21 cellular contexts compared by ENCODE assay signal in the genomic region with DNA sequence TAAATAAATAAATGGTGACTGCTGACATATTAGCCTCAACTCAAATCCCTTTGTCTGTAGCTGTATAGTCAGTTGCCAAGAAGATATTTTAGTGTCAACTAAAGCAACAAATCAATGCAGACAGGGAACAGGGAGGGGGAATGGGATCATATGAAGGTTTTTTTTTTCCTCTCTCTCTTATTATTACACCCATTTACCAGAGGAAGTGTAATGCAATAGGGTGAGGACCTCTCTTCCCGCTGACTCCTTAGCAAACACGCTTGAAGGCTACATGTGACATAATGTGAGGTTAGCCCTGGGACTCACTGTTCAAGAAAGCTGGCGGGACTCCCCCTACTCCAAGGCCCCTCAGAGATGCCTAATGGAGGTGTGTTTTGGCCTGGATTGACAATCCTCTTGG.
DNase-seq lines count a peak whose midpoint lies in the region; ATAC-seq and TF ChIP-seq lines count a peak whose summit lies in the region.
"Had no signal": no experiment of that assay in that cellular context is flagged by ENCODE, and none has a peak within 500 bp of the region (broad histone marks: within the 10 kb centered on the region; RNA-seq: fewer than 3 reads in every experiment).

No MANE protein-coding gene starts in this region.

- no peak overlapping the region for H3K4me3 ChIP-seq in Panc1 (ENCODE audit: low read depth in 2 of 2, low read length in 2 of 2)
- H3K4me3 ChIP-seq: GM23338, mucosa of descending colon, skin epidermis, upper lobe of left lung had no signal

- DNase-seq in H4 (ENCODE audit: low spot score): peak; percentile 33
- DNase-seq in Panc1 (ENCODE audit: low read depth, low spot score): peak; percentile 7
- DNase-seq in glomerular endothelial cell (ENCODE audit: extremely low read depth, low read depth, low spot score): peak; percentile 45
- peak; percentile 5 for DNase-seq in retina
- DNase-seq in SW480 (ENCODE audit: low spot score): no peak
- no peak for DNase-seq in HEK293T (ENCODE audit: extremely low spot score)
- DNase-seq: activated CD4-positive, alpha-beta T cell treated with anti-CD3 and anti-CD28 coated beads, Interleukin-2, amount 50 U/mL, for 48 hours; cortex of kidney; Karpas-422; mucosa of descending colon; NCI-H2107; NCI-H510A; SHP77 treated with DMSO at 0.1 percent for 48 hours; stimulated activated CD4-positive, alpha-beta T cell treated with anti-CD3 and anti-CD28 coated beads, Interleukin-2, amount 100 ng/mL, for 48 hours; stimulated activated naive CD8-positive, alpha-beta T cell treated with anti-CD3 and anti-CD28 coated beads, Interleukin-15, amount 100 ng/mL, for 72 hours; upper lobe of left lung; WERI-Rb-1 had no signal

- POLR2A ChIA-PET in Panc1 (lab: Charles Lee): no interaction called here
- POLR2A ChIA-PET in HEK293T (lab: Yijun Ruan, JAX): no interaction called here

- H3K27ac ChIP-seq in Panc1 (ENCODE audit: low read length): no peak overlapping the region
- H3K27ac ChIP-seq: skin epidermis, upper lobe of left lung, WERI-Rb-1 had no signal

- no peak for TF ChIP-seq CTCF in Panc1 (IDR thresholded peaks at IDR 0.05)

- H3K4me1 ChIP-seq in Panc1 (ENCODE audit: control insufficient read depth, insufficient read depth, low read length): no peaks in the 10 kb centered on the region

- BruUV-seq in Panc1 (replicated peaks; lab: Mats Ljungman, UMichigan): no TSS peak

- ATAC-seq in Panc1: no peak
- no peak for ATAC-seq in GM18519 (IDR thresholded peaks at IDR 0.05; ENCODE audit: low FRiP score, unreplicated experiment)
- ATAC-seq: GM23338; left lobe of liver; mucosa of descending colon; stimulated activated naive CD8-positive, alpha-beta T cell treated with anti-CD3 and anti-CD28 coated beads, Interleukin-15, amount 100 ng/mL, for 72 hours had no signal

- H3K9me3 ChIP-seq in Panc1 (ENCODE audit: control insufficient read depth, insufficient read depth, low read depth, low read length): no peaks in the 10 kb centered on the region
- H3K9me3 ChIP-seq: upper lobe of left lung had no signal

- H3K27me3 ChIP-seq in Panc1 (ENCODE audit: control insufficient read depth, insufficient read depth, low read length): no peaks in the 10 kb centered on the region
- H3K27me3 ChIP-seq: upper lobe of left lung had no signal

- no peaks in the 10 kb centered on the region for H3K36me3 ChIP-seq in Panc1 (ENCODE audit: control insufficient read depth, insufficient read depth, low read length)
- H3K36me3 ChIP-seq: upper lobe of left lung, WERI-Rb-1 had no signal

- in situ Hi-C loops in Panc1 (cut with HindIII; ENCODE audit: low pct_unique_long_range_greater_than_20kb, low sequenced_read_pairs): no loop called here

- intact Hi-C loops in Panc1 (cut with micrococcal nuclease; ENCODE audit: unreplicated experiment): no loop called here

- CTCF ChIA-PET in Panc1 (lab: Charles Lee) (no interaction called here), HEK293T (lab: Yijun Ruan, JAX) (no interaction called here)

TF ChIP-seq in HEK293T, 16 proteins besides CTCF, POLR2A, EP300 and RAD21:
- TF ChIP-seq FOXM1 (IDR thresholded peaks at IDR 0.05; ENCODE audit: borderline replicate concordance): no peak
- TF ChIP-seq ZNF384 (IDR thresholded peaks at IDR 0.05): no peak
- TF ChIP-seq L3MBTL2 (conservative IDR thresholded peaks at IDR 0.05): no peak
- TF ChIP-seq FOXK2 (IDR thresholded peaks at IDR 0.05): no peak
- TF ChIP-seq SP1 (IDR thresholded peaks at IDR 0.05): no peak

Comparison
In these comparisons a context has a peak if more than half of its experiments do, and no peak if none do; other contexts are left out.
1. DNase-seq: peak in H4 (single experiment), Panc1 (single experiment), glomerular endothelial cell (single experiment) and retina (single experiment); none in SW480 (single experiment) and HEK293T (single experiment).